Comparison of ENCODE assay signal across 2 cellular contexts in the genomic region with DNA sequence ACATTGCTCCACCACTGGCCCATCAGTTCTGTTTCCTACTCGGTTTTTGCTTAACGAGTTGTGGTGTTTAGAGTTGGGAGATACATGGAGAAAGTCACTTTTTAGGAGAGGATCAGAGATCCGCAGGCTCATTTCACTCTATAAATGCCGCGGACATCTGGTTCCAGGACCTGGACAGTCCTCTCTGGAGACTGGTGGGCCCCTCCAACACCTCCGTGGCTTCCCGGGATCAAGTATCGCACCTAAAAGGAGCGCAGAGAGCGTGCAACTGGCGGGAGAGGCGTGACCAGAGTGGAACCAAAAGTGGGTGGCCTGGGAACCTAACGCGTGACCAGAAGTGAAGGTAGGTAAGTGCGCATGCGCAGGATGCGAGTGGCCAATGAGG.
TF ChIP-seq lines count a peak whose summit lies in the region.

No MANE protein-coding gene starts in this region.

TF ChIP-seq in SK-N-SH, 30 proteins besides CTCF, POLR2A, EP300 and RAD21 (continued from another document):
- TF ChIP-seq, protein P1, sequence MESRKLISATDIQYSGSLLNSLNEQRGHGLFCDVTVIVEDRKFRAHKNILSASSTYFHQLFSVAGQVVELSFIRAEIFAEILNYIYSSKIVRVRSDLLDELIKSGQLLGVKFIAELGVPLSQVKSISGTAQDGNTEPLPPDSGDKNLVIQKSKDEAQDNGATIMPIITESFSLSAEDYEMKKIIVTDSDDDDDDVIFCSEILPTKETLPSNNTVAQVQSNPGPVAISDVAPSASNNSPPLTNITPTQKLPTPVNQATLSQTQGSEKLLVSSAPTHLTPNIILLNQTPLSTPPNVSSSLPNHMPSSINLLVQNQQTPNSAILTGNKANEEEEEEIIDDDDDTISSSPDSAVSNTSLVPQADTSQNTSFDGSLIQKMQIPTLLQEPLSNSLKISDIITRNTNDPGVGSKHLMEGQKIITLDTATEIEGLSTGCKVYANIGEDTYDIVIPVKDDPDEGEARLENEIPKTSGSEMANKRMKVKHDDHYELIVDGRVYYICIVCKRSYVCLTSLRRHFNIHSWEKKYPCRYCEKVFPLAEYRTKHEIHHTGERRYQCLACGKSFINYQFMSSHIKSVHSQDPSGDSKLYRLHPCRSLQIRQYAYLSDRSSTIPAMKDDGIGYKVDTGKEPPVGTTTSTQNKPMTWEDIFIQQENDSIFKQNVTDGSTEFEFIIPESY (IDR thresholded peaks at IDR 0.05; ENCODE audit: borderline replicate concordance, low read depth) = no peak
- no peak for TF ChIP-seq FOXM1 (IDR thresholded peaks at IDR 0.05; ENCODE audit: low read depth)
- TF ChIP-seq ELF1 (IDR thresholded peaks at IDR 0.05) = no peak; the same call in 1 of the 2 replicates
- TF ChIP-seq NRF1 (IDR thresholded peaks at IDR 0.05; ENCODE audit: low read depth, low read length) = peak; percentile 84
- TF ChIP-seq, protein P2, sequence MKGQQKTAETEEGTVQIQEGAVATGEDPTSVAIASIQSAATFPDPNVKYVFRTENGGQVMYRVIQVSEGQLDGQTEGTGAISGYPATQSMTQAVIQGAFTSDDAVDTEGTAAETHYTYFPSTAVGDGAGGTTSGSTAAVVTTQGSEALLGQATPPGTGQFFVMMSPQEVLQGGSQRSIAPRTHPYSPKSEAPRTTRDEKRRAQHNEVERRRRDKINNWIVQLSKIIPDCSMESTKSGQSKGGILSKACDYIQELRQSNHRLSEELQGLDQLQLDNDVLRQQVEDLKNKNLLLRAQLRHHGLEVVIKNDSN (IDR thresholded peaks at IDR 0.05; ENCODE audit: borderline replicate concordance, low read depth) = peak; percentile 72; the same call in 1 of the 2 replicates
- TF ChIP-seq POLR2AphosphoS5 (IDR thresholded peaks at IDR 0.05; ENCODE audit: low read depth, low read length) = peak; percentile 11; the same call in 1 of the 2 replicates
- no peak for TF ChIP-seq MEF2A (IDR thresholded peaks at IDR 0.05; ENCODE audit: borderline replicate concordance, low read depth)
- TF ChIP-seq MXI1 (IDR thresholded peaks at IDR 0.05; ENCODE audit: low read depth, low read length) = peak; percentile 93
- TF ChIP-seq, protein P3, sequence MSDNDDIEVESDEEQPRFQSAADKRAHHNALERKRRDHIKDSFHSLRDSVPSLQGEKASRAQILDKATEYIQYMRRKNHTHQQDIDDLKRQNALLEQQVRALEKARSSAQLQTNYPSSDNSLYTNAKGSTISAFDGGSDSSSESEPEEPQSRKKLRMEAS (IDR thresholded peaks at IDR 0.05; ENCODE audit: low read depth) = peak; percentile 94
- no peak for TF ChIP-seq GABPA (IDR thresholded peaks at IDR 0.05; ENCODE audit: low read depth)
- no peak for TF ChIP-seq TCF12 (IDR thresholded peaks at IDR 0.05)
- no peak for TF ChIP-seq EZH2phosphoT487 (IDR thresholded peaks at IDR 0.05; ENCODE audit: borderline replicate concordance, low read depth)
- no peak for TF ChIP-seq JUND (IDR thresholded peaks at IDR 0.05)
- TF ChIP-seq SMC3 (IDR thresholded peaks at IDR 0.05; ENCODE audit: low read depth, low read length) = no peak
- peak; percentile 54; the same call in 1 of the 2 replicates for TF ChIP-seq TAF1 (IDR thresholded peaks at IDR 0.05; ENCODE audit: borderline replicate concordance, low read depth, low read length)
- TF ChIP-seq FOXJ3 (CRISPR knock-in tag; IDR thresholded peaks at IDR 0.05) = no peak
- TF ChIP-seq RXRA (IDR thresholded peaks at IDR 0.05; ENCODE audit: borderline replicate concordance, low read depth) = no peak
- TF ChIP-seq SIN3A (IDR thresholded peaks at IDR 0.05; ENCODE audit: borderline replicate concordance, low read depth, low read length) = no peak
- TF ChIP-seq FOSL2 (IDR thresholded peaks at IDR 0.05; ENCODE audit: borderline replicate concordance, low read depth) = no peak

TF ChIP-seq in SK-N-SH treated with all-trans-retinoic acid at 6 μM for 48 hours, 23 proteins besides CTCF, POLR2A, EP300 and RAD21 (continued from another document):
- TF ChIP-seq, protein P4, sequence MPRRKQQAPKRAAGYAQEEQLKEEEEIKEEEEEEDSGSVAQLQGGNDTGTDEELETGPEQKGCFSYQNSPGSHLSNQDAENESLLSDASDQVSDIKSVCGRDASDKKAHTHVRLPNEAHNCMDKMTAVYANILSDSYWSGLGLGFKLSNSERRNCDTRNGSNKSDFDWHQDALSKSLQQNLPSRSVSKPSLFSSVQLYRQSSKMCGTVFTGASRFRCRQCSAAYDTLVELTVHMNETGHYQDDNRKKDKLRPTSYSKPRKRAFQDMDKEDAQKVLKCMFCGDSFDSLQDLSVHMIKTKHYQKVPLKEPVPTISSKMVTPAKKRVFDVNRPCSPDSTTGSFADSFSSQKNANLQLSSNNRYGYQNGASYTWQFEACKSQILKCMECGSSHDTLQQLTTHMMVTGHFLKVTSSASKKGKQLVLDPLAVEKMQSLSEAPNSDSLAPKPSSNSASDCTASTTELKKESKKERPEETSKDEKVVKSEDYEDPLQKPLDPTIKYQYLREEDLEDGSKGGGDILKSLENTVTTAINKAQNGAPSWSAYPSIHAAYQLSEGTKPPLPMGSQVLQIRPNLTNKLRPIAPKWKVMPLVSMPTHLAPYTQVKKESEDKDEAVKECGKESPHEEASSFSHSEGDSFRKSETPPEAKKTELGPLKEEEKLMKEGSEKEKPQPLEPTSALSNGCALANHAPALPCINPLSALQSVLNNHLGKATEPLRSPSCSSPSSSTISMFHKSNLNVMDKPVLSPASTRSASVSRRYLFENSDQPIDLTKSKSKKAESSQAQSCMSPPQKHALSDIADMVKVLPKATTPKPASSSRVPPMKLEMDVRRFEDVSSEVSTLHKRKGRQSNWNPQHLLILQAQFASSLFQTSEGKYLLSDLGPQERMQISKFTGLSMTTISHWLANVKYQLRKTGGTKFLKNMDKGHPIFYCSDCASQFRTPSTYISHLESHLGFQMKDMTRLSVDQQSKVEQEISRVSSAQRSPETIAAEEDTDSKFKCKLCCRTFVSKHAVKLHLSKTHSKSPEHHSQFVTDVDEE (CRISPR knock-in tag; IDR thresholded peaks at IDR 0.05) = no peak
- TF ChIP-seq ZFP3 (CRISPR knock-in tag; IDR thresholded peaks at IDR 0.05) = no peak
- no peak for TF ChIP-seq ZFP30 (CRISPR knock-in tag; IDR thresholded peaks at IDR 0.05)
TF ChIP-seq in SK-N-SH treated with all-trans-retinoic acid at 6 μM for 48 hours: peak in this region for 0.
